In the genomic region with DNA sequence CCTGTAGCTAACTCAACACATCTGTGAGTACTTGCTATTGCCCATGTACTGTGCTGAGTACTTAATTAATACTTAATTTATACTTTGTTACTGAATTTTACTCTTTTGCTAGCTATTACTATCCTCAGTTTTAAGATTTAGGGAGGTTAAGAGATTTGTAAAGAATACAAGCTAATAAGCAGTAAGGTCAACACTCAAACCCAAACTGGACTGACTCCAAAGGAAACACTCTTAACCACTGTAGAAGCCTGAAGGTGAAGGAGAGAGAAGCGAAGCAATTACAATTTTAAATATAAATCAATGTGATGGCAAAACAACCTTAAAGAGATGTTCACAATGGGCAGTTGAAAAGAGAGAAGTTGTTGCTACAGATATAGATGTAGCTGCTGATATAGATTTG, we compare ENCODE assay signal across 3 cellular contexts.
"Had no signal": no experiment of that assay in that cellular context is flagged by ENCODE, and none has a peak within 500 bp of the region (broad histone marks: within the 10 kb centered on the region; RNA-seq: fewer than 3 reads in every experiment).

No MANE protein-coding gene starts in this region.

- ATAC-seq: GM12878 had no signal

- DNase-seq: GDM1, GF-D8 had no signal

- H3K4me3 ChIP-seq: GM12878 had no signal
